In genomic region chr1:30607723-30608122, GRCh38 we compare ENCODE assay signal across 27 cellular contexts.
DNase-seq lines count a peak whose midpoint lies in the region; ATAC-seq, FAIRE-seq and TF ChIP-seq lines count a peak whose summit lies in the region.
"Had no signal": no experiment of that assay in that cellular context is flagged by ENCODE, and none has a peak within 500 bp of the region (broad histone marks: within the 10 kb centered on the region; RNA-seq: fewer than 3 reads in every experiment).

No MANE protein-coding gene starts in this region.

- H3K4me1 ChIP-seq in right atrium auricular region = no peaks in the 10 kb centered on the region
- no peaks in the 10 kb centered on the region for H3K4me1 ChIP-seq in vagina
- no peaks in the 10 kb centered on the region for H3K4me1 ChIP-seq in gastroesophageal sphincter
- peaks cover 19% of the 10 kb centered on the region for H3K4me1 ChIP-seq in foreskin keratinocyte
- H3K4me1 ChIP-seq: A549; BLaER1 treated with 17β-estradiol and CSF1 and Interleukin-3, amounts not matched to agents 10 nM and 100 nM had no signal

- H3K27me3 ChIP-seq in right atrium auricular region (no peaks in the 10 kb centered on the region), bronchial epithelial cell (ENCODE audit: control insufficient read depth, insufficient read depth, low read length) (no peaks in the 10 kb centered on the region), vagina (no peaks in the 10 kb centered on the region), gastroesophageal sphincter (peaks cover 30% of the 10 kb centered on the region), foreskin keratinocyte (no peaks in the 10 kb centered on the region)
- H3K27me3 ChIP-seq: BE2C; BLaER1 treated with 17β-estradiol and CSF1 and Interleukin-3, amounts not matched to agents 10 nM and 100 nM had no signal

- H3K4me3 ChIP-seq in right atrium auricular region (no peak overlapping the region), bronchial epithelial cell (ENCODE audit: low read depth, low read length) (no peak overlapping the region), vagina (no peak overlapping the region), gastroesophageal sphincter (no peak overlapping the region)
- H3K4me3 ChIP-seq: A549; BLaER1 treated with 17β-estradiol and CSF1 and Interleukin-3, amounts not matched to agents 10 nM and 100 nM; GM23248 had no signal

- H3K36me3 ChIP-seq in right atrium auricular region (no peaks in the 10 kb centered on the region), bronchial epithelial cell (ENCODE audit: control insufficient read depth, insufficient read depth, low read length) (no peaks in the 10 kb centered on the region), vagina (no peaks in the 10 kb centered on the region), gastroesophageal sphincter (no peaks in the 10 kb centered on the region)
- H3K36me3 ChIP-seq: BE2C; BLaER1 treated with 17β-estradiol and CSF1 and Interleukin-3, amounts not matched to agents 10 nM and 100 nM had no signal

- intact Hi-C loops in cardiac septum (cut with DNase I) (no loop called here), vagina (cut with DNase I) (no loop called here)

- no peak for TF ChIP-seq EP300 in gastroesophageal sphincter (IDR thresholded peaks at IDR 0.05)

- H3K27ac ChIP-seq in right atrium auricular region (no peak overlapping the region), vagina (no peak overlapping the region), gastroesophageal sphincter (no peak overlapping the region), foreskin keratinocyte (no peak overlapping the region)
- H3K27ac ChIP-seq: A549; BLaER1 treated with 17β-estradiol and CSF1 and Interleukin-3, amounts not matched to agents 10 nM and 100 nM; GM23248 had no signal

- ATAC-seq in gastroesophageal sphincter = no peak
- ATAC-seq in foreskin keratinocyte = no peak
- ATAC-seq: A549 had no signal

- WGBS in gastroesophageal sphincter (ENCODE audit: low coverage in 1 of 2), 2 donors = 62 to 92% methylated on average over 2 to 5 of the region's 5 CpGs

- TF ChIP-seq POLR2A in vagina (IDR thresholded peaks at IDR 0.05) = no peak
- no peak for TF ChIP-seq POLR2A in gastroesophageal sphincter (IDR thresholded peaks at IDR 0.05)

- FAIRE-seq in bronchial epithelial cell (lab: Jason Lieb, UNC) (peak; percentile 7), GM19239 (lab: Jason Lieb, UNC) (no peak)
- FAIRE-seq: A549, D721Med, GM12891, GM18507, H1 had no signal

- H3K9me3 ChIP-seq in right atrium auricular region (no peaks in the 10 kb centered on the region), vagina (no peaks in the 10 kb centered on the region), gastroesophageal sphincter (no peaks in the 10 kb centered on the region)
- H3K9me3 ChIP-seq: A549; BE2C; BLaER1 treated with 17β-estradiol and CSF1 and Interleukin-3, amounts not matched to agents 10 nM and 100 nM had no signal

- DNase-seq in right atrium auricular region (ENCODE audit: low spot score) (peak; percentile 9), cardiac septum (ENCODE audit: low spot score) (no peak), bronchial epithelial cell (ENCODE audit: low read depth) (no peak), islet precursor cell (peak; percentile 13), vagina (ENCODE audit: extremely low spot score in 2 of 2) (peak; percentile 43 to 49), GM19239 (ENCODE audit: insufficient read length, low spot score) (no peak), foreskin keratinocyte (no peak)
- DNase-seq: 8988T; ACHN; AML-193; BE2C; CD4-positive, alpha-beta T cell; CD8-positive, alpha-beta memory T cell; DMS153; EL; GDM1; GM23248; H7; HCEC 1CT; HFFc6 had no signal

- TF ChIP-seq CTCF in right atrium auricular region (IDR thresholded peaks at IDR 0.05) = no peak
- TF ChIP-seq CTCF in bronchial epithelial cell (IDR thresholded peaks at IDR 0.05; ENCODE audit: insufficient read depth, low read length, severe bottlenecking) = no peak
- TF ChIP-seq CTCF in vagina (IDR thresholded peaks at IDR 0.05) = no peak
- TF ChIP-seq CTCF in gastroesophageal sphincter (IDR thresholded peaks at IDR 0.05) = no peak
- TF ChIP-seq CTCF in foreskin keratinocyte (conservative IDR thresholded peaks at IDR 0.05) = no peak

Comparison
In these comparisons a context has a peak if more than half of its experiments do, and no peak if none do; other contexts are left out.
1. DNase-seq: peak in right atrium auricular region (single experiment), islet precursor cell (single experiment) and vagina (2 of 2); none in cardiac septum (single experiment), bronchial epithelial cell (single experiment), GM19239 (single experiment) and foreskin keratinocyte (0 of 2).